ENCODE assay signal across 29 cellular contexts in the genomic region with DNA sequence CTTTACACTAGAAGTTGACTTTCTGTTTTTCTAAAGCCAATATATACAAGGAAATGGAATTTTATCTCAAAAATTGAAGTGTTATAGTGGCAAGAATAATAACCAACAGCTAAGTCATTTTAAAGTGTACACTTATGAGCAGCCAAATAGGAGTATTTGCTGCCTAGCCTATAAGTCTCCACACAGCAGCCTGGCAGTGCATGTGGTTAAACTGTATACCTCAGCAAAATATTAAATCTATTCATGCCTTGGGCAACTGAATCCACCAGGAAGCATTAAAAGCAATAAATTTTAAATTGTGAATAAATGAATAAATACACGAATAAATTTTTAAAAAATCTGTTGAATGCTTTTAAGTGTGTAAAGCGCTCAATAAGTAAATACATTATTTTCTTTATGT.
"Had no signal": no experiment of that assay in that cellular context is flagged by ENCODE, and none has a peak within 500 bp of the region (broad histone marks: within the 10 kb centered on the region; RNA-seq: fewer than 3 reads in every experiment).

No MANE protein-coding gene starts in this region.

- H3K4me2 ChIP-seq: hepatocyte had no signal

- DNase-seq: colonic mucosa; cortex of kidney; dermis blood vessel endothelial cell; dorsolateral prefrontal cortex; effector CD4-positive, alpha-beta T cell; effector CD8-positive, alpha-beta T cell; effector memory CD4-positive, alpha-beta T cell; effector memory CD8-positive, alpha-beta T cell; endodermal cell; erythroblast; esophagus squamous epithelium; foreskin fibroblast; foreskin keratinocyte; foreskin melanocyte; gastrocnemius medialis; glutamatergic neuron; head of caudate nucleus; heart left ventricle; heart right ventricle had no signal

- ATAC-seq: effector memory CD8-positive, alpha-beta T cell; esophagus mucosa; foreskin keratinocyte; gastrocnemius medialis; gastroesophageal sphincter; heart left ventricle; heart right ventricle had no signal

- FAIRE-seq: colon, endometrium, endothelial cell of umbilical vein, frontal cortex had no signal

- H3K27me3 ChIP-seq: colonic mucosa, dorsolateral prefrontal cortex, esophagus muscularis mucosa, esophagus squamous epithelium, foreskin keratinocyte, gastrocnemius medialis, gastroesophageal sphincter, heart left ventricle, heart right ventricle, hepatocyte had no signal

- H3K4me3 ChIP-seq: colonic mucosa, coronary artery, dorsolateral prefrontal cortex, esophagus muscularis mucosa, esophagus squamous epithelium, gastrocnemius medialis, gastroesophageal sphincter, heart left ventricle, heart right ventricle, hepatocyte had no signal

- H3K9me3 ChIP-seq: colonic mucosa, esophagus muscularis mucosa, esophagus squamous epithelium, gastrocnemius medialis, gastroesophageal sphincter had no signal

- H3K79me2 ChIP-seq: hepatocyte had no signal

- H2AFZ ChIP-seq: hepatocyte had no signal

- H3K27ac ChIP-seq: colonic mucosa, coronary artery, dorsolateral prefrontal cortex, epithelial cell of prostate, esophagus muscularis mucosa, esophagus squamous epithelium, foreskin keratinocyte, gastrocnemius medialis, gastroesophageal sphincter, heart left ventricle, heart right ventricle, hepatocyte had no signal

- H3K4me1 ChIP-seq: colonic mucosa, esophagus muscularis mucosa, esophagus squamous epithelium, foreskin keratinocyte, gastrocnemius medialis, gastroesophageal sphincter, heart left ventricle, heart right ventricle had no signal

- H3K36me3 ChIP-seq: colonic mucosa, esophagus muscularis mucosa, esophagus squamous epithelium, gastrocnemius medialis, gastroesophageal sphincter, heart left ventricle, heart right ventricle had no signal
